In genomic region chr9:94934816-94935328, GRCh38 we compare ENCODE assay signal across 22 cellular contexts.
"Had no signal": no experiment of that assay in that cellular context is flagged by ENCODE, and none has a peak within 500 bp of the region (broad histone marks: within the 10 kb centered on the region; RNA-seq: fewer than 3 reads in every experiment).

No MANE protein-coding gene starts in this region.

- H3K27me3 Mint-ChIP-seq: activated CD4-positive, alpha-beta memory T cell treated with anti-CD3 and anti-CD28 coated beads for 36 hours had no signal

- H3K4me3 ChIP-seq: cardiac muscle cell, upper lobe of right lung had no signal

- H3K27me3 ChIP-seq: cardiac muscle cell, upper lobe of right lung had no signal

- H3K27ac ChIP-seq: cardiac muscle cell, upper lobe of right lung had no signal

- H3K9me3 Mint-ChIP-seq: activated CD4-positive, alpha-beta memory T cell treated with anti-CD3 and anti-CD28 coated beads for 36 hours; activated naive CD4-positive, alpha-beta T cell treated with anti-CD3 and anti-CD28 coated beads for 36 hours; activated naive CD8-positive, alpha-beta T cell treated with anti-CD3 and anti-CD28 coated beads, Interleukin-2, amount 10 ng/mL, durations not matched to agents 7 days and 5 days; activated T-cell treated with anti-CD3 and anti-CD28 coated beads, Interleukin-2, amount 50 U/mL, for 72 hours; nephron progenitor cell had no signal

- H3K4me1 Mint-ChIP-seq: activated naive CD8-positive, alpha-beta T cell treated with anti-CD3 and anti-CD28 coated beads, Interleukin-2, amount 10 ng/mL, durations not matched to agents 7 days and 5 days had no signal

- H3K36me3 ChIP-seq: cardiac muscle cell, upper lobe of right lung had no signal

- ATAC-seq: activated T-cell treated with anti-CD3 and anti-CD28 coated beads, Interleukin-2, amount 50 U/mL, for 72 hours; esophagus mucosa; left ventricle myocardium superior; sciatic nerve had no signal

- H3K9me3 ChIP-seq: upper lobe of right lung had no signal

- H3K4me3 Mint-ChIP-seq: activated CD4-positive, alpha-beta memory T cell treated with anti-CD3 and anti-CD28 coated beads for 36 hours; activated naive CD4-positive, alpha-beta T cell treated with anti-CD3 and anti-CD28 coated beads for 36 hours; activated naive CD8-positive, alpha-beta T cell treated with anti-CD3 and anti-CD28 coated beads, Interleukin-2, amount 10 ng/mL, durations not matched to agents 7 days and 5 days; activated T-cell treated with anti-CD3 and anti-CD28 coated beads, Interleukin-2, amount 50 U/mL, for 72 hours; nephron progenitor cell had no signal

- DNase-seq: activated CD4-positive, alpha-beta memory T cell treated with anti-CD3 and anti-CD28 coated beads for 36 hours; activated CD4-positive, alpha-beta T cell treated with anti-CD3 and anti-CD28 coated beads for 4 hours; activated CD4-positive, CD25-positive, alpha-beta regulatory T cell; activated effector memory CD4-positive, alpha-beta T cell treated with Interleukin-2 at 50 U/mL for 16 hours; activated naive CD4-positive, alpha-beta T cell treated with anti-CD3 and anti-CD28 coated beads for 36 hours; activated naive CD8-positive, alpha-beta T cell treated with anti-CD3 and anti-CD28 coated beads, Interleukin-2, amount 10 ng/mL, durations not matched to agents 7 days and 5 days; activated T-cell treated with anti-CD3 and anti-CD28 coated beads, Interleukin-2, amount 50 U/mL, for 72 hours; amniotic stem cell; effector memory CD4-positive, alpha-beta T cell; foreskin melanocyte; kidney glomerular epithelial cell; left ventricle myocardium superior; mammary epithelial cell; midbrain; nephron progenitor cell; small intestine; stimulated activated naive CD4-positive, alpha-beta T cell; T1000; upper lobe of right lung had no signal

- H3K4me1 ChIP-seq: upper lobe of right lung had no signal

- H3K36me3 Mint-ChIP-seq: activated naive CD8-positive, alpha-beta T cell treated with anti-CD3 and anti-CD28 coated beads, Interleukin-2, amount 10 ng/mL, durations not matched to agents 7 days and 5 days had no signal

- H3K27ac Mint-ChIP-seq: activated CD4-positive, alpha-beta memory T cell treated with anti-CD3 and anti-CD28 coated beads for 36 hours; activated naive CD4-positive, alpha-beta T cell treated with anti-CD3 and anti-CD28 coated beads for 36 hours; activated naive CD8-positive, alpha-beta T cell treated with anti-CD3 and anti-CD28 coated beads, Interleukin-2, amount 10 ng/mL, durations not matched to agents 7 days and 5 days; activated T-cell treated with anti-CD3 and anti-CD28 coated beads, Interleukin-2, amount 50 U/mL, for 72 hours; nephron progenitor cell had no signal
